Comparison of ENCODE assay signal across 10 cellular contexts in the genomic region with DNA sequence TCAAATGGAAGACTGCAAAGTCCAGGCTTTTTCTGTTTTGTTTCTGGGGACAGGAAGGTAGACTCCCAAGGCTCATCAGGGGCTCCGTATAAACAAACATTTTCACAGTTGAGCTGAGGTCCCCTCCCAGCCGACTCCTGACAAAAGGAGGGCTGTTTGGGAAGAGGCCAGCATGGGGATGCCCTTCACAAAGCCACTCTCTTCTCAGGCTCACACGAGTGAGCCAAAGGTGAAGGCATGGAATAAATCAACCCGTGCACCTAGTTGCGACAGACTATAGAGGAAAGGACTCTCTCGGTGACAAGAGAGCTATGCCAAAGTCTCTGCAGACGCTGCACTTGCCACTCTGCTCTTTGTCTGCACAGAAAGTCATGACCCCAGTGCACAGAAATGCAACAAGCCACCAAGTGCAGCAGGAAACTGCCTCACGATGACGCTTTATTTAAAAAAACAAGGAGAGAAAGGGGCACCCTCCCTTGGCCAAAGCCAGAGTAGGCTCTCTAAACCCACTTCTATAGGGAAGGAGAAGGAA. TPM values are rescaled to one million over a fixed set of nuclear protein-coding genes. Genes with fewer than 3 reads are reported as not detected.
DNase-seq lines count a peak whose midpoint lies in the region; ATAC-seq and TF ChIP-seq lines count a peak whose summit lies in the region.
"Had no signal": no experiment of that assay in that cellular context is flagged by ENCODE, and none has a peak within 500 bp of the region (broad histone marks: within the 10 kb centered on the region; RNA-seq: fewer than 3 reads in every experiment).

No MANE protein-coding gene starts in this region.

- H3K36me3 ChIP-seq in cardiac muscle cell = peaks cover 36% of the 10 kb centered on the region
- no peaks in the 10 kb centered on the region for H3K36me3 ChIP-seq in effector memory CD4-positive, alpha-beta T cell (ENCODE audit: control insufficient read depth, insufficient read depth, low read length)

- peak overlapping the region; percentile 60 to 66 (median 61) for H3K4me3 Mint-ChIP-seq in brain
- peak overlapping the region; percentile 60 for H3K4me3 Mint-ChIP-seq in osteocyte (ENCODE audit: unreplicated experiment)
- peak overlapping the region; percentile 63 for H3K4me3 Mint-ChIP-seq in type B pancreatic cell
- H3K4me3 Mint-ChIP-seq: stimulated activated naive CD8-positive, alpha-beta T cell treated with anti-CD3 and anti-CD28 coated beads, Interleukin-15, Interleukin-2, amounts not matched to agents 100 ng/mL and 50 ng/mL, for 24 hours had no signal

- H3K4me1 ChIP-seq in cardiac muscle cell (ENCODE audit: low read depth) = peaks cover 55% of the 10 kb centered on the region
- no peaks in the 10 kb centered on the region for H3K4me1 ChIP-seq in effector memory CD4-positive, alpha-beta T cell (ENCODE audit: control insufficient read depth, insufficient read depth, low read length, poor library complexity, severe bottlenecking)

- no peak for TF ChIP-seq CTCF in brain (conservative IDR thresholded peaks at IDR 0.05)
- TF ChIP-seq CTCF in cardiac muscle cell (IDR thresholded peaks at IDR 0.05; ENCODE audit: low read depth, low read length) = no peak
- TF ChIP-seq CTCF in osteocyte (IDR thresholded peaks at IDR 0.05) = no peak
- TF ChIP-seq CTCF in type B pancreatic cell (conservative IDR thresholded peaks at IDR 0.05) = no peak

- no peaks in the 10 kb centered on the region for H3K27me3 ChIP-seq in cardiac muscle cell
- no peaks in the 10 kb centered on the region for H3K27me3 ChIP-seq in effector memory CD4-positive, alpha-beta T cell (replicated peaks; ENCODE audit: control insufficient read depth, insufficient read depth, low read length, poor library complexity, severe bottlenecking)

- no peak for ATAC-seq in HG03565 (IDR thresholded peaks at IDR 0.05; ENCODE audit: unreplicated experiment)

- H3K27ac ChIP-seq in cardiac muscle cell = peak overlapping the region; percentile 89
- no peak overlapping the region for H3K27ac ChIP-seq in effector memory CD4-positive, alpha-beta T cell (ENCODE audit: insufficient read depth, low read length, poor library complexity, severe bottlenecking)

- H3K4me1 Mint-ChIP-seq in brain = peaks cover 99% of the 10 kb centered on the region
- H3K4me1 Mint-ChIP-seq in osteocyte (ENCODE audit: unreplicated experiment) = peaks cover 99% of the 10 kb centered on the region
- peaks cover 86% of the 10 kb centered on the region for H3K4me1 Mint-ChIP-seq in type B pancreatic cell (ENCODE audit: unreplicated experiment)

- peak overlapping the region in 4 of 5 experiments; percentile 64 to 95 (median 90) for H3K27ac Mint-ChIP-seq in brain
- H3K27ac Mint-ChIP-seq in osteocyte (ENCODE audit: unreplicated experiment) = peak overlapping the region; percentile 96
- H3K27ac Mint-ChIP-seq in type B pancreatic cell = peak overlapping the region; percentile 61
- H3K27ac Mint-ChIP-seq: stimulated activated naive CD8-positive, alpha-beta T cell treated with anti-CD3 and anti-CD28 coated beads, Interleukin-15, Interleukin-2, amounts not matched to agents 100 ng/mL and 50 ng/mL, for 24 hours had no signal

- H3K4me3 ChIP-seq in cardiac muscle cell = no peak overlapping the region
- H3K4me3 ChIP-seq in effector memory CD4-positive, alpha-beta T cell (ENCODE audit: insufficient read depth, low read depth, low read length, poor library complexity, severe bottlenecking) = no peak overlapping the region

- H3K36me3 Mint-ChIP-seq in brain = peaks cover 75% of the 10 kb centered on the region
- H3K36me3 Mint-ChIP-seq in osteocyte (ENCODE audit: unreplicated experiment) = peaks cover 73% of the 10 kb centered on the region
- H3K36me3 Mint-ChIP-seq in type B pancreatic cell = peaks cover 49% of the 10 kb centered on the region

- H3K27me3 Mint-ChIP-seq in brain (peaks cover 4% of the 10 kb centered on the region), osteocyte (ENCODE audit: unreplicated experiment) (no peaks in the 10 kb centered on the region), type B pancreatic cell (no peaks in the 10 kb centered on the region)

- DNase-seq in cardiac muscle cell (ENCODE audit: low read depth in 1 of 2, low spot score in 1 of 2) (peak in 1 of 2 donors; percentile 63), osteocyte (ENCODE audit: extremely low spot score, unreplicated experiment) (no peak), type B pancreatic cell (ENCODE audit: extremely low spot score, unreplicated experiment) (no peak), Kasumi-1 (lab: John Stamatoyannopoulos, UW) (no peak), activated gamma-delta T cell (lab: John Stamatoyannopoulos, UW) (no peak)
- no peak for DNase-seq in effector memory CD4-positive, alpha-beta T cell
- DNase-seq: stimulated activated CD4-positive, alpha-beta T cell treated with anti-CD3 and anti-CD28 coated beads, Interleukin-4, amount 100 ng/mL, for 4 hours had no signal

- H3K9me3 Mint-ChIP-seq in brain (no peaks in the 10 kb centered on the region), osteocyte (ENCODE audit: unreplicated experiment) (no peaks in the 10 kb centered on the region), type B pancreatic cell (no peaks in the 10 kb centered on the region)
- H3K9me3 Mint-ChIP-seq: stimulated activated naive CD8-positive, alpha-beta T cell treated with anti-CD3 and anti-CD28 coated beads, Interleukin-15, Interleukin-2, amounts not matched to agents 100 ng/mL and 50 ng/mL, for 24 hours had no signal

- no peaks in the 10 kb centered on the region for H3K9me3 ChIP-seq in cardiac muscle cell (ENCODE audit: low read depth)
- no peaks in the 10 kb centered on the region for H3K9me3 ChIP-seq in effector memory CD4-positive, alpha-beta T cell (ENCODE audit: control insufficient read depth, low read length)

RNA-seq across cellular contexts. Expression of gene JAG1, which starts 21.1 kb away (rescaled TPM):
- polyA plus RNA-seq in brain (ENCODE audit: insufficient read depth, low read depth, low replicate concordance) (15.6 TPM), cardiac muscle cell (18.3 and 21.3 TPM in 2 replicates)
- total RNA-seq in cardiac muscle cell (45.3 and 53.2 TPM in 2 replicates), osteocyte (246 and 254 TPM in 2 replicates), type B pancreatic cell (ENCODE audit: low replicate concordance) (31.9 and 58.4 TPM in 2 replicates)
